ENCODE assay signal across 14 cellular contexts in the genomic region with DNA sequence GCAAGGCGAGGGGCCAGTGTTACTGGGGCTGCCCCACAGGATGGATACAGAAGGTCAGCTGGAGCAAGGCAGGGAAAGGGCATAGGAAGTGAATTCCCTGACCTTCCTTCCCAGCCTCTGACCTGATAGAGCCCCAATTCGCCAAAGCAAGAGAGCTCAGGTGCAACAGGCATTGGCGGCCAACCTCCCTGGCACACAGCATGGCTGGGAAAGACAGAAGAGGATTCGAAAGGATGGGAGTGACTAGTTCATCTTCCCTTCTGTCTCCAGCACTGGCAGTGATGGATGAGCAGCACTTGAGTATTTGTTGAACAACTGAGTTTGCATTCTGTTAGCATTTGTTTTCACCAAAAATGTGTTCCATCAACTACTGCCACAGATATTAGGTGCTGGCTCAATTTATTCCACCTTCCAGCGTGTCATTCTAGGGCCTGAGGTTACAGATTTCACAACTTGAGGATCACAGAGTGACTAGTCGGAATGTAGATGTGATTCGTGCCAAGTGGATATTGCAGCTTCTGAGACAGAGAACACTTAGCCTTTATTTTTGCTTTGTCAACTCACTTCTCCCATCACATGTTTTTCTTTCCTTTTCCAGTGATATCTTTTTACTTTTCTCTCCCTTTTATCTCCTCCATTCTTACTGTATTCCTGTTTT. TPM values are rescaled to one million over a fixed set of nuclear protein-coding genes. Genes with fewer than 3 reads are reported as not detected.
DNase-seq lines count a peak whose midpoint lies in the region; ATAC-seq, FAIRE-seq and TF ChIP-seq lines count a peak whose summit lies in the region.
"Had no signal": no experiment of that assay in that cellular context is flagged by ENCODE, and none has a peak within 500 bp of the region (broad histone marks: within the 10 kb centered on the region; RNA-seq: fewer than 3 reads in every experiment).

No MANE protein-coding gene starts in this region.

- no peak for ATAC-seq in HG02884 (IDR thresholded peaks at IDR 0.05; ENCODE audit: unreplicated experiment)
- ATAC-seq in mucosa of descending colon = no peak

- no peaks in the 10 kb centered on the region for H3K27me3 ChIP-seq in bronchial epithelial cell (ENCODE audit: control insufficient read depth, insufficient read depth, low read length)
- H3K27me3 ChIP-seq in right atrium auricular region = no peaks in the 10 kb centered on the region
- H3K27me3 ChIP-seq in skeletal muscle tissue (ENCODE audit: control insufficient read depth in 3 of 3, insufficient read depth in 3 of 3, low read length in 3 of 3) = no peaks in the 10 kb centered on the region
- no peaks in the 10 kb centered on the region for H3K27me3 ChIP-seq in prostate gland (replicated peaks; ENCODE audit: insufficient read depth)

- TF ChIP-seq CTCF in bronchial epithelial cell (IDR thresholded peaks at IDR 0.05; ENCODE audit: insufficient read depth, low read length, severe bottlenecking) (no peak), right atrium auricular region (IDR thresholded peaks at IDR 0.05) (no peak), prostate gland (IDR thresholded peaks at IDR 0.05) (no peak), mucosa of descending colon (IDR thresholded peaks at IDR 0.05) (no peak)

- TF ChIP-seq POLR2A in H54 (IDR thresholded peaks at IDR 0.05; ENCODE audit: low read depth, low read length) (no peak), prostate gland (IDR thresholded peaks at IDR 0.05) (no peak)

- H3K9ac ChIP-seq in skeletal muscle tissue (ENCODE audit: low read depth in 1 of 3, low read length in 3 of 3) = peak overlapping the region; percentile 24 to 57 (median 52)

- no peak overlapping the region for H3K4me3 ChIP-seq in bronchial epithelial cell (ENCODE audit: low read depth, low read length)
- no peak overlapping the region for H3K4me3 ChIP-seq in right atrium auricular region
- H3K4me3 ChIP-seq in skeletal muscle tissue (ENCODE audit: low read length in 3 of 3) = peak overlapping the region in 2 of 3 donors; percentile 32 to 37
- no peak overlapping the region for H3K4me3 ChIP-seq in prostate gland
- no peak overlapping the region for H3K4me3 ChIP-seq in mucosa of descending colon

- no peaks in the 10 kb centered on the region for H3K9me3 ChIP-seq in right atrium auricular region
- H3K9me3 ChIP-seq in skeletal muscle tissue (ENCODE audit: control insufficient read depth in 3 of 3, low read length in 3 of 3) = no peaks in the 10 kb centered on the region
- H3K9me3 ChIP-seq in prostate gland = no peaks in the 10 kb centered on the region
- H3K9me3 ChIP-seq in mucosa of descending colon = no peaks in the 10 kb centered on the region

- H3K4me1 ChIP-seq in right atrium auricular region (peaks cover 0 to 38% of the 10 kb centered on the region in 2 donors), skeletal muscle tissue (ENCODE audit: control insufficient read depth in 3 of 3, insufficient read depth in 3 of 3, low read length in 3 of 3) (peaks cover 40 to 44% (median 40%) of the 10 kb centered on the region in 3 donors), prostate gland (replicated peaks) (peaks cover 5% of the 10 kb centered on the region), mucosa of descending colon (ENCODE audit: low read depth) (no peaks in the 10 kb centered on the region)

- H3K27ac ChIP-seq in right atrium auricular region (peak overlapping the region; percentile 39 to 52), skeletal muscle tissue (ENCODE audit: low read depth, low read length) (peak overlapping the region; percentile 55), prostate gland (peak overlapping the region in 1 of 2 donors; percentile 49)
- H3K27ac ChIP-seq: C4-2B had no signal

- FAIRE-seq in H54 (lab: Jason Lieb, UNC) (peak; percentile 55), bronchial epithelial cell (lab: Jason Lieb, UNC) (peak; percentile 85)

- DNase-seq in H54 (ENCODE audit: insufficient read length, low spot score) (no peak), bronchial epithelial cell (ENCODE audit: low read depth) (peak; percentile 71), right atrium auricular region (ENCODE audit: low spot score) (no peak), 8988T (no peak), prostate gland (ENCODE audit: low spot score) (no peak), mucosa of descending colon (no peak)
- DNase-seq: activated CD8-positive, alpha-beta memory T cell treated with anti-CD3 and anti-CD28 coated beads, Interleukin-2, amount 50 U/mL, for 48 hours; amniotic stem cell; effector memory CD4-positive, alpha-beta T cell; immature natural killer cell; NCI-H1105 had no signal

- 68% methylated on average over 7 of the region's 7 CpGs for WGBS in prostate gland

- H3K36me3 ChIP-seq in bronchial epithelial cell (ENCODE audit: control insufficient read depth, insufficient read depth, low read length) = peaks cover 12% of the 10 kb centered on the region
- H3K36me3 ChIP-seq in right atrium auricular region = peaks cover 29% of the 10 kb centered on the region
- H3K36me3 ChIP-seq in skeletal muscle tissue (ENCODE audit: control insufficient read depth in 3 of 3, insufficient read depth in 3 of 3, low read length in 3 of 3) = peaks cover 5 to 30% (median 19%) of the 10 kb centered on the region in 3 donors
- H3K36me3 ChIP-seq in prostate gland = peaks cover 0 to 8% of the 10 kb centered on the region in 2 donors
- no peaks in the 10 kb centered on the region for H3K36me3 ChIP-seq in mucosa of descending colon (ENCODE audit: low read depth)

- intact Hi-C loops in prostate gland (cut with DNase I) (loop anchor here (5.0 kb wide), 2 partner anchors 320 to 385 kb away; a partner anchor contains a TSS), mucosa of descending colon (cut with DNase I, micrococcal nuclease) (no loop called here)

RNA-seq across cellular contexts. Expression of a gene that starts 6.2 kb away (rescaled TPM):
- total RNA-seq in bronchial epithelial cell (58.2 and 80.3 TPM in 2 replicates), right atrium auricular region (100 to 1,000 TPM; 106 to 162 TPM), skeletal muscle tissue (55.8 TPM), prostate gland (10 to 100 TPM; 73.1 to 90.0 TPM), mucosa of descending colon (10 to 100 TPM; 23.4 to 37.3 (median 31.5) TPM)

Comparison
In these comparisons a context has a peak if more than half of its experiments do, and no peak if none do; other contexts are left out.
1. H3K4me3 ChIP-seq: peak in skeletal muscle tissue (2 of 3); none in bronchial epithelial cell (single experiment), right atrium auricular region (0 of 2), prostate gland (0 of 2) and mucosa of descending colon (single experiment).